In genomic region chr3:45066109-45066801, GRCh38 we compare ENCODE assay signal across 22 cellular contexts. TPM values are rescaled to one million over a fixed set of nuclear protein-coding genes. Genes with fewer than 3 reads are reported as not detected.
A peak's percentile ranks its signal among the peaks of the same experiment; 100 is the strongest.
DNase-seq lines count a peak whose midpoint lies in the region; ATAC-seq and TF ChIP-seq lines count a peak whose summit lies in the region.
"Had no signal": no experiment of that assay in that cellular context is flagged by ENCODE, and none has a peak within 500 bp of the region (broad histone marks: within the 10 kb centered on the region; RNA-seq: fewer than 3 reads in every experiment).

No MANE protein-coding gene starts in this region.

- H4K20me1 ChIP-seq in fibroblast of lung (ENCODE audit: control insufficient read depth, extremely low read depth, insufficient read depth, low read length), result no peaks in the 10 kb centered on the region

- intact Hi-C loops in activated T-helper 1 cell treated with anti-CD3 and anti-CD28 coated beads, Interleukin-12 subunit alpha, Interleukin-12 subunit beta, Interleukin-2, Interleukin-4 antibody, amounts not matched to agents 30 ng/mL and 10 ng/mL and 1 ng/mL, durations not matched to agents 14 hours and 24 hours and 36 hours (cut with micrococcal nuclease), result no loop called here

- no peak overlapping the region for H3K4me3 ChIP-seq in fibroblast of lung (replicated peaks in 1 of 4; ENCODE audit: control extremely low read depth in 1 of 4, insufficient read depth in 1 of 4, low read depth in 3 of 4, low read length in 4 of 4)
- H3K4me3 ChIP-seq: cardiac muscle cell, left lung, sigmoid colon had no signal

- peaks cover 32% of the 10 kb centered on the region for H3K4me1 Mint-ChIP-seq in activated T-cell treated with anti-CD3 and anti-CD28 coated beads, Interleukin-2, amount 50 U/mL, for 72 hours (ENCODE audit: low read depth)
- peaks cover 30% of the 10 kb centered on the region for H3K4me1 Mint-ChIP-seq in activated T-helper 1 cell treated with anti-CD3 and anti-CD28 coated beads, Interleukin-12 subunit alpha, Interleukin-12 subunit beta, Interleukin-2, Interleukin-4 antibody, amounts not matched to agents 30 ng/mL and 10 ng/mL and 1 ng/mL, durations not matched to agents 14 hours and 24 hours and 36 hours (ENCODE audit: low read depth)
- H3K4me1 Mint-ChIP-seq in stimulated activated naive CD8-positive, alpha-beta T cell treated with anti-CD3 and anti-CD28 coated beads, Interleukin-15, Interleukin-2, amounts not matched to agents 100 ng/mL and 50 ng/mL, for 24 hours (ENCODE audit: low read depth), result peaks cover 40% of the 10 kb centered on the region
- H3K4me1 Mint-ChIP-seq in T-helper 17 cell, result peaks cover 17% of the 10 kb centered on the region
- H3K4me1 Mint-ChIP-seq: nephron progenitor cell had no signal

- peak overlapping the region; percentile 87 for H3K27ac ChIP-seq in fibroblast of lung (ENCODE audit: insufficient read depth, low read length)
- H3K27ac ChIP-seq: cardiac muscle cell had no signal

- no peak for ATAC-seq in activated T-cell treated with anti-CD3 and anti-CD28 coated beads, Interleukin-2, amount 50 U/mL, for 72 hours (replicated peaks in 1 of 2)
- ATAC-seq in HG02884 (IDR thresholded peaks at IDR 0.05; ENCODE audit: unreplicated experiment) (no peak), GM19324 (IDR thresholded peaks at IDR 0.05; ENCODE audit: low FRiP score, unreplicated experiment) (no peak), T-helper 17 cell (no peak)
- ATAC-seq: left lung had no signal

- peaks cover 21% of the 10 kb centered on the region for H3K4me1 ChIP-seq in fibroblast of lung (ENCODE audit: control insufficient read depth, extremely low read depth, insufficient read depth, low read length)
- H3K4me1 ChIP-seq: Caco-2 had no signal

- no peaks in the 10 kb centered on the region for H3K79me2 ChIP-seq in fibroblast of lung (ENCODE audit: control insufficient read depth, insufficient read depth, low read length)

- H3K9me3 Mint-ChIP-seq in activated T-cell treated with anti-CD3 and anti-CD28 coated beads, Interleukin-2, amount 50 U/mL, for 72 hours, result no peaks in the 10 kb centered on the region
- H3K9me3 Mint-ChIP-seq in activated T-helper 1 cell treated with anti-CD3 and anti-CD28 coated beads, Interleukin-12 subunit alpha, Interleukin-12 subunit beta, Interleukin-2, Interleukin-4 antibody, amounts not matched to agents 30 ng/mL and 10 ng/mL and 1 ng/mL, durations not matched to agents 14 hours and 24 hours and 36 hours, result no peaks in the 10 kb centered on the region
- no peaks in the 10 kb centered on the region for H3K9me3 Mint-ChIP-seq in stimulated activated naive CD8-positive, alpha-beta T cell treated with anti-CD3 and anti-CD28 coated beads, Interleukin-15, Interleukin-2, amounts not matched to agents 100 ng/mL and 50 ng/mL, for 24 hours
- H3K9me3 Mint-ChIP-seq: activated CD4-positive, alpha-beta T cell treated with anti-CD3 and anti-CD28 coated beads, Interleukin-2, amount 10 ng/mL, durations not matched to agents 7 days and 5 days; mesothelial cell of epicardium; nephron progenitor cell had no signal

- no peak overlapping the region for H3K4me3 Mint-ChIP-seq in activated T-cell treated with anti-CD3 and anti-CD28 coated beads, Interleukin-2, amount 50 U/mL, for 72 hours
- peak overlapping the region; percentile 41 for H3K4me3 Mint-ChIP-seq in activated T-helper 1 cell treated with anti-CD3 and anti-CD28 coated beads, Interleukin-12 subunit alpha, Interleukin-12 subunit beta, Interleukin-2, Interleukin-4 antibody, amounts not matched to agents 30 ng/mL and 10 ng/mL and 1 ng/mL, durations not matched to agents 14 hours and 24 hours and 36 hours
- peak overlapping the region; percentile 14 for H3K4me3 Mint-ChIP-seq in stimulated activated naive CD8-positive, alpha-beta T cell treated with anti-CD3 and anti-CD28 coated beads, Interleukin-15, Interleukin-2, amounts not matched to agents 100 ng/mL and 50 ng/mL, for 24 hours
- H3K4me3 Mint-ChIP-seq in T-helper 17 cell, result no peak overlapping the region
- H3K4me3 Mint-ChIP-seq: activated CD4-positive, alpha-beta T cell treated with anti-CD3 and anti-CD28 coated beads, Interleukin-2, amount 10 ng/mL, durations not matched to agents 7 days and 5 days; mesothelial cell of epicardium; nephron progenitor cell had no signal

- H3K27me3 ChIP-seq in fibroblast of lung (ENCODE audit: control insufficient read depth, insufficient read depth, low read length), result no peaks in the 10 kb centered on the region
- H3K27me3 ChIP-seq: cardiac muscle cell, left lung, sigmoid colon had no signal

- no peaks in the 10 kb centered on the region for H3K36me3 ChIP-seq in fibroblast of lung (ENCODE audit: control insufficient read depth, insufficient read depth, low read length)
- H3K36me3 ChIP-seq: cardiac muscle cell, left lung, sigmoid colon had no signal

- H3K27ac Mint-ChIP-seq in activated T-cell treated with anti-CD3 and anti-CD28 coated beads, Interleukin-2, amount 50 U/mL, for 72 hours, result peak overlapping the region; percentile 17
- no peak overlapping the region for H3K27ac Mint-ChIP-seq in activated T-helper 1 cell treated with anti-CD3 and anti-CD28 coated beads, Interleukin-12 subunit alpha, Interleukin-12 subunit beta, Interleukin-2, Interleukin-4 antibody, amounts not matched to agents 30 ng/mL and 10 ng/mL and 1 ng/mL, durations not matched to agents 14 hours and 24 hours and 36 hours
- peak overlapping the region; percentile 42 for H3K27ac Mint-ChIP-seq in stimulated activated naive CD8-positive, alpha-beta T cell treated with anti-CD3 and anti-CD28 coated beads, Interleukin-15, Interleukin-2, amounts not matched to agents 100 ng/mL and 50 ng/mL, for 24 hours
- H3K27ac Mint-ChIP-seq in T-helper 17 cell, result no peak overlapping the region
- H3K27ac Mint-ChIP-seq: activated CD4-positive, alpha-beta T cell treated with anti-CD3 and anti-CD28 coated beads, Interleukin-2, amount 10 ng/mL, durations not matched to agents 7 days and 5 days; mesothelial cell of epicardium; nephron progenitor cell had no signal

- H3K4me2 ChIP-seq in fibroblast of lung (ENCODE audit: extremely low read depth, insufficient read depth, low read length), result no peak overlapping the region

- H3K27me3 Mint-ChIP-seq in activated T-cell treated with anti-CD3 and anti-CD28 coated beads, Interleukin-2, amount 50 U/mL, for 72 hours (ENCODE audit: low read depth), result peaks cover 8% of the 10 kb centered on the region
- H3K27me3 Mint-ChIP-seq in activated T-helper 1 cell treated with anti-CD3 and anti-CD28 coated beads, Interleukin-12 subunit alpha, Interleukin-12 subunit beta, Interleukin-2, Interleukin-4 antibody, amounts not matched to agents 30 ng/mL and 10 ng/mL and 1 ng/mL, durations not matched to agents 14 hours and 24 hours and 36 hours (ENCODE audit: insufficient read depth), result peaks cover 15% of the 10 kb centered on the region
- H3K27me3 Mint-ChIP-seq in stimulated activated naive CD8-positive, alpha-beta T cell treated with anti-CD3 and anti-CD28 coated beads, Interleukin-15, Interleukin-2, amounts not matched to agents 100 ng/mL and 50 ng/mL, for 24 hours, result peaks cover 20% of the 10 kb centered on the region
- peaks cover 12% of the 10 kb centered on the region for H3K27me3 Mint-ChIP-seq in T-helper 17 cell

- H3K9me3 ChIP-seq in fibroblast of lung (ENCODE audit: control insufficient read depth, insufficient read depth, low read depth, low read length), result no peaks in the 10 kb centered on the region
- no peaks in the 10 kb centered on the region for H3K9me3 ChIP-seq in T-helper 17 cell (ENCODE audit: control insufficient read depth, low read length, poor library complexity, severe bottlenecking)
- H3K9me3 ChIP-seq: Caco-2, left lung, sigmoid colon had no signal

- no peak overlapping the region for H2AFZ ChIP-seq in fibroblast of lung (ENCODE audit: low read length)

- H3K9ac ChIP-seq in fibroblast of lung (ENCODE audit: insufficient read depth, low read length), result no peak overlapping the region

- no peak for TF ChIP-seq CTCF in fibroblast of lung (conservative IDR thresholded peaks at IDR 0.05 in 1 of 2, IDR thresholded peaks at IDR 0.05 in 1 of 2; ENCODE audit: low read depth in 1 of 2, low read length in 2 of 2)

- DNase-seq in activated T-cell treated with anti-CD3 and anti-CD28 coated beads, Interleukin-2, amount 50 U/mL, for 72 hours, result no peak
- no peak for DNase-seq in activated T-cell treated with anti-CD3 and anti-CD28 coated beads, Interleukin-2, amount 50 U/mL, for 48 hours
- no peak for DNase-seq in activated T-helper 1 cell treated with anti-CD3 and anti-CD28 coated beads, Interleukin-12 subunit alpha, Interleukin-12 subunit beta, Interleukin-2, Interleukin-4 antibody, amounts not matched to agents 30 ng/mL and 10 ng/mL and 1 ng/mL, durations not matched to agents 14 hours and 24 hours and 36 hours (ENCODE audit: low spot score)
- peak in 1 of 2 donors; percentile 58 for DNase-seq in fibroblast of lung (ENCODE audit: low read depth in 2 of 2)
- DNase-seq in T-helper 17 cell, result no peak
- DNase-seq: activated CD4-positive, alpha-beta T cell treated with anti-CD3 and anti-CD28 coated beads, Interleukin-2, amount 10 ng/mL, durations not matched to agents 7 days and 5 days; activated CD8-positive, alpha-beta memory T cell treated with anti-CD3 and anti-CD28 coated beads, Interleukin-2, amount 50 U/mL, for 48 hours; activated gamma-delta T cell treated with Interleukin-2 at 50 U/mL for 16 hours; Caco-2; head of caudate nucleus; KBM-7; left lung; NCI-H69; nephron progenitor cell; posterior cingulate gyrus; sigmoid colon had no signal

- no peaks in the 10 kb centered on the region for H3K36me3 Mint-ChIP-seq in activated T-cell treated with anti-CD3 and anti-CD28 coated beads, Interleukin-2, amount 50 U/mL, for 72 hours (ENCODE audit: insufficient read depth in 2 of 2)
- peaks cover 2% of the 10 kb centered on the region for H3K36me3 Mint-ChIP-seq in activated T-helper 1 cell treated with anti-CD3 and anti-CD28 coated beads, Interleukin-12 subunit alpha, Interleukin-12 subunit beta, Interleukin-2, Interleukin-4 antibody, amounts not matched to agents 30 ng/mL and 10 ng/mL and 1 ng/mL, durations not matched to agents 14 hours and 24 hours and 36 hours (ENCODE audit: low read depth)
- H3K36me3 Mint-ChIP-seq in stimulated activated naive CD8-positive, alpha-beta T cell treated with anti-CD3 and anti-CD28 coated beads, Interleukin-15, Interleukin-2, amounts not matched to agents 100 ng/mL and 50 ng/mL, for 24 hours (ENCODE audit: low read depth), result no peaks in the 10 kb centered on the region
- H3K36me3 Mint-ChIP-seq in T-helper 17 cell (ENCODE audit: low read depth), result peaks cover 2% of the 10 kb centered on the region
- H3K36me3 Mint-ChIP-seq: mesothelial cell of epicardium had no signal

RNA-seq across cellular contexts. Expression of gene CLEC3B, which starts 40.2 kb away (rescaled TPM):
- total RNA-seq in activated T-cell treated with anti-CD3 and anti-CD28 coated beads, Interleukin-2, amount 50 U/mL, for 72 hours, result under 1 TPM in 1 of 2 donors, not detected in 1; 0.25 TPM
- not detected in 2 replicates for total RNA-seq in activated T-helper 1 cell treated with anti-CD3 and anti-CD28 coated beads, Interleukin-12 subunit alpha, Interleukin-12 subunit beta, Interleukin-2, Interleukin-4 antibody, amounts not matched to agents 30 ng/mL and 10 ng/mL and 1 ng/mL, durations not matched to agents 14 hours and 24 hours and 36 hours
- total RNA-seq in fibroblast of lung (20.0 and 56.3 TPM in 2 replicates), T-helper 17 cell (under 1 TPM in 1 of 2 donors, not detected in 1; 0.99 TPM)
- 49.2 and 87.2 TPM in 2 replicates for polyA plus RNA-seq in fibroblast of lung
- 93.0 and 161 TPM in 2 replicates for polyA plus RNA-seq in fibroblast of lung (2012)
- polyA minus RNA-seq in fibroblast of lung (ENCODE audit: low replicate concordance), result 15.2 and 32.2 TPM in 2 replicates
- total RNA-seq: endothelial cell of umbilical vein had no signal

Comparison
In these comparisons a context has a peak if more than half of its experiments do, and no peak if none do; other contexts are left out.
1. H3K27ac Mint-ChIP-seq: peak in activated T-cell treated with anti-CD3 and anti-CD28 coated beads, Interleukin-2, amount 50 U/mL, for 72 hours (single experiment) and stimulated activated naive CD8-positive, alpha-beta T cell treated with anti-CD3 and anti-CD28 coated beads, Interleukin-15, Interleukin-2, amounts not matched to agents 100 ng/mL and 50 ng/mL, for 24 hours (single experiment); none in activated T-helper 1 cell treated with anti-CD3 and anti-CD28 coated beads, Interleukin-12 subunit alpha, Interleukin-12 subunit beta, Interleukin-2, Interleukin-4 antibody, amounts not matched to agents 30 ng/mL and 10 ng/mL and 1 ng/mL, durations not matched to agents 14 hours and 24 hours and 36 hours (single experiment) and T-helper 17 cell (single experiment).
2. H3K4me3 Mint-ChIP-seq: peak in activated T-helper 1 cell treated with anti-CD3 and anti-CD28 coated beads, Interleukin-12 subunit alpha, Interleukin-12 subunit beta, Interleukin-2, Interleukin-4 antibody, amounts not matched to agents 30 ng/mL and 10 ng/mL and 1 ng/mL, durations not matched to agents 14 hours and 24 hours and 36 hours (single experiment) and stimulated activated naive CD8-positive, alpha-beta T cell treated with anti-CD3 and anti-CD28 coated beads, Interleukin-15, Interleukin-2, amounts not matched to agents 100 ng/mL and 50 ng/mL, for 24 hours (single experiment); none in activated T-cell treated with anti-CD3 and anti-CD28 coated beads, Interleukin-2, amount 50 U/mL, for 72 hours (0 of 2) and T-helper 17 cell (single experiment).
3. RNA of gene CLEC3B, which starts 40.2 kb away (total RNA-seq): 20.0 to 56.3 TPM in fibroblast of lung; 0.99 TPM in T-helper 17 cell, 0.25 TPM in activated T-cell treated with anti-CD3 and anti-CD28 coated beads, Interleukin-2, amount 50 U/mL, for 72 hours and not detected in activated T-helper 1 cell treated with anti-CD3 and anti-CD28 coated beads, Interleukin-12 subunit alpha, Interleukin-12 subunit beta, Interleukin-2, Interleukin-4 antibody, amounts not matched to agents 30 ng/mL and 10 ng/mL and 1 ng/mL, durations not matched to agents 14 hours and 24 hours and 36 hours; every median in the first group is over 10 times any median in the second.